Comparison of ENCODE assay signal across 1 cellular context in genomic region chr18:74146756-74147155, GRCh38.
TF ChIP-seq lines count a peak whose summit lies in the region.

No MANE protein-coding gene starts in this region.

TF ChIP-seq in GM23338, 12 proteins besides CTCF, POLR2A, EP300 and RAD21 (continued from another document):
- no peak for TF ChIP-seq ZNF462 (CRISPR knock-in tag; IDR thresholded peaks at IDR 0.05)
- no peak for TF ChIP-seq JUNB (IDR thresholded peaks at IDR 0.05; ENCODE audit: unreplicated experiment)
- no peak for TF ChIP-seq REST (IDR thresholded peaks at IDR 0.05; ENCODE audit: unreplicated experiment)
- no peak for TF ChIP-seq EZH2 (IDR thresholded peaks at IDR 0.05; ENCODE audit: low read depth, unreplicated experiment)
- TF ChIP-seq ZNF114 (CRISPR knock-in tag; IDR thresholded peaks at IDR 0.05), result no peak
